15 cellular contexts compared by ENCODE assay signal in the genomic region with DNA sequence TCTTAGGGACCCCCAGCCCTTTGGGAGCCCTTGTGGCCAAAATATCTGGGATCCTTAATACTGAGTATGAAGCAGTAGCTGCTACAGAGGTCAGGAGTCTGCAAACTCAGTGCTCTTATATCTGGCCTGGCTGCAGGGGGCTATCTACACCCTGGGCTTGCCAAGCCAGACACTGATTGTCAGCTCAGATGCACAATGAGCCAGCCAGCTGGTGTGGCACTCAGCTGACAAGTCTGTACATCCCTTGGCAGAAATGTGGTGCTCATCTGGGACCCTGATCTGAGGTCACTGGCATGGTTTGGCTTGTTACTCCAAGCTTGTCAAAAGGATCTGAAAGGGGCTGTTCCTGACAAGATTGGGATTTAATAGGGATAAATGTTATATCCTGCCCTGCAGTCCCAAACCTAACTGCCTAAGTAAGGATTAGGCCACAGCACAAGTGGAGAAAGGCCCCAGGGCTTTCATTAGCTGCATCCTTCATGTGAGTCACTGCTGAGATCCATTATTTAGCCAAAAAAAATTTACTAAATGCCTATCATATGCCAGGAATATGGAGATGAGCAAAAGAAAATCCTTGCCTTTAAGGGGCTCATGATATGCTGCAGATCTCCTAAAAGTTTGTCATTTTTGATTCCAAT. TPM values are rescaled to one million over a fixed set of nuclear protein-coding genes. Genes with fewer than 3 reads are reported as not detected.
A peak's percentile ranks its signal among the peaks of the same experiment; 100 is the strongest.
DNase-seq lines count a peak whose midpoint lies in the region; ATAC-seq and TF ChIP-seq lines count a peak whose summit lies in the region.
"Had no signal": no experiment of that assay in that cellular context is flagged by ENCODE, and none has a peak within 500 bp of the region (broad histone marks: within the 10 kb centered on the region; RNA-seq: fewer than 3 reads in every experiment).

No MANE protein-coding gene starts in this region.

- no peak for TF ChIP-seq CTCF in epithelial cell of esophagus (IDR thresholded peaks at IDR 0.05; ENCODE audit: insufficient read depth, low read depth, low read length, missing control alignments)

- ATAC-seq in HG03108 (IDR thresholded peaks at IDR 0.05; ENCODE audit: unreplicated experiment), result no peak
- ATAC-seq: activated T-helper 17 cell treated with anti-CD3 and anti-CD28 coated beads, Interleukin-2, amount 50 U/mL, for 72 hours; left lung; natural killer cell had no signal

- DNase-seq in AG20443 (ENCODE audit: low spot score) (peak; percentile 80), M059J (ENCODE audit: low read depth) (peak; percentile 85), epithelial cell of esophagus (ENCODE audit: low read depth) (peak; percentile 82), mesenteric fat pad (ENCODE audit: low spot score) (peak; percentile 82), mucosa of gallbladder (ENCODE audit: low spot score) (no peak), GM19238 (ENCODE audit: insufficient read length, low spot score) (no peak)
- no peak for DNase-seq in stimulated activated CD4-positive, alpha-beta T cell treated with anti-CD3 and anti-CD28 coated beads, Interleukin-12 subunit alpha, Interleukin-12 subunit beta, amount 100 ng/mL, for 4 hours
- DNase-seq: H7, left lung, natural killer cell, NCI-H345, psoas muscle had no signal

- no peak overlapping the region for H3K4me3 ChIP-seq in epithelial cell of esophagus (ENCODE audit: low read length)
- H3K4me3 ChIP-seq: left lung, psoas muscle had no signal

RNA-seq across cellular contexts. Expression of a gene that starts 6.2 kb away (rescaled TPM):
- not detected in 2 replicates for total RNA-seq in M059J (2014; rRNA removed; shearing (Covaris generic))
- total RNA-seq in mesenteric fat pad (0.64 TPM), mucosa of gallbladder (0.23 TPM)
- total RNA-seq: activated T-helper 17 cell treated with anti-CD3 and anti-CD28 coated beads, Interleukin-2, amount 50 U/mL, for 72 hours; epithelial cell of proximal tubule; left lung; natural killer cell; psoas muscle had no signal

Comparison
In these comparisons a context has a peak if more than half of its experiments do, and no peak if none do; other contexts are left out.
1. DNase-seq: peak in AG20443 (single experiment), M059J (single experiment), epithelial cell of esophagus (single experiment) and mesenteric fat pad (single experiment); none in mucosa of gallbladder (single experiment), stimulated activated CD4-positive, alpha-beta T cell treated with anti-CD3 and anti-CD28 coated beads, Interleukin-12 subunit alpha, Interleukin-12 subunit beta, amount 100 ng/mL, for 4 hours (single experiment) and GM19238 (single experiment).